Comparison of ENCODE assay signal across 10 cellular contexts in the genomic region with DNA sequence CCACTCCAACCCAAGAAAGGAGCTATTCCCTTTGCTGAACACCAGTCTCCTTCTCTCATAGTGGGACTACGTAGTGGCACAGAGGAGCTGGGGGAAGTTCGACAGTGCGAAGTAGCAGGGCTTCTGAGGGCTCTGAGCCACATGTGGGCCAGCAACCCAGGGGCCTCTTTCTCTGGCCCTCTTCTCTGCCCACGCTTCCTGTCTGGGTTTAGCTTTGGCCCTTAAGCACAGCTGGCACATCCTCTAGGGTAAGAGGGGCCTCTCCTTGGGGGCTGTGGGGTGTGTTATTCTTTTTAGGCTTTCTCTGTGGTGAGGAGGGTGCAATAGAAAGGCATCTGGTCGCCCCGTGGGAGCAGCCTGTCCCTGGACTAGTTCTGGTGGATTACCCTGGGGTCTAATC.
DNase-seq lines count a peak whose midpoint lies in the region; ATAC-seq and TF ChIP-seq lines count a peak whose summit lies in the region.
"Had no signal": no experiment of that assay in that cellular context is flagged by ENCODE, and none has a peak within 500 bp of the region (broad histone marks: within the 10 kb centered on the region; RNA-seq: fewer than 3 reads in every experiment).

No MANE protein-coding gene starts in this region.

- H3K36me3 Mint-ChIP-seq in activated CD8-positive, alpha-beta T cell treated with anti-CD3 and anti-CD28 coated beads for 36 hours (ENCODE audit: low read depth): no peaks in the 10 kb centered on the region
- H3K36me3 Mint-ChIP-seq: brain had no signal

- peaks cover 0 to 11% (median 0%) of the 10 kb centered on the region in 11 experiments; a peak in 3 of 22 replicates for H3K9me3 ChIP-seq in BLaER1 treated with 17β-estradiol and CSF1 and Interleukin-3, amounts not matched to agents 10 nM and 100 nM (replicated peaks in 1 of 11)
- no peaks in the 10 kb centered on the region for H3K9me3 ChIP-seq in gastrocnemius medialis

- 0 out of 22 replicates have a peak, but pooled peaks cover 0 to 5% (median 0%) of the 10 kb centered on the region in 11 experiments for H3K27me3 ChIP-seq in BLaER1 treated with 17β-estradiol and CSF1 and Interleukin-3, amounts not matched to agents 10 nM and 100 nM
- H3K27me3 ChIP-seq in gastrocnemius medialis: no peaks in the 10 kb centered on the region

- in situ Hi-C loops in gastrocnemius medialis (cut with MboI; ENCODE audit: low sequenced_read_pairs in 4 of 4): loop anchor here in 1 of 4 donors (25.0 kb wide), 1 partner anchor 94 kb away; no protein-coding TSS in a partner anchor

- H3K4me2 ChIP-seq in BLaER1 treated with 17β-estradiol and CSF1 and Interleukin-3, amounts not matched to agents 10 nM and 100 nM: peak overlapping the region; percentile 62 to 84 (median 77)

- no peak for TF ChIP-seq CTCF in activated CD8-positive, alpha-beta T cell treated with anti-CD3 and anti-CD28 coated beads for 36 hours (IDR thresholded peaks at IDR 0.05)
- TF ChIP-seq CTCF in gastrocnemius medialis (IDR thresholded peaks at IDR 0.05 in 4 of 5, conservative IDR thresholded peaks at IDR 0.05 in 1 of 5): no peak

- H3K27ac Mint-ChIP-seq in activated CD8-positive, alpha-beta T cell treated with anti-CD3 and anti-CD28 coated beads for 36 hours: peak overlapping the region; percentile 86
- H3K27ac Mint-ChIP-seq: brain had no signal

- peak overlapping the region; percentile 31 for H3K4me3 Mint-ChIP-seq in activated CD8-positive, alpha-beta T cell treated with anti-CD3 and anti-CD28 coated beads for 36 hours
- H3K4me3 Mint-ChIP-seq: brain had no signal

- H3K4me1 ChIP-seq in BLaER1 treated with 17β-estradiol and CSF1 and Interleukin-3, amounts not matched to agents 10 nM and 100 nM: peaks cover 16 to 39% (median 32%) of the 10 kb centered on the region in 10 experiments
- no peaks in the 10 kb centered on the region for H3K4me1 ChIP-seq in gastrocnemius medialis

- H3K27ac ChIP-seq in BLaER1 treated with 17β-estradiol and CSF1 and Interleukin-3, amounts not matched to agents 10 nM and 100 nM: peak overlapping the region in 5 of 11 experiments; percentile 10 to 60 (median 57); a peak in 8 of 22 replicates
- H3K27ac ChIP-seq in gastrocnemius medialis: no peak overlapping the region

- ATAC-seq in GM18909 (IDR thresholded peaks at IDR 0.05; ENCODE audit: poor library complexity, unreplicated experiment) (peak; percentile 89), HG02885 (IDR thresholded peaks at IDR 0.05; ENCODE audit: poor library complexity, unreplicated experiment) (peak; percentile 87), gastrocnemius medialis (no peak), left cardiac atrium (no peak)
- ATAC-seq in activated CD8-positive, alpha-beta T cell treated with anti-CD3 and anti-CD28 coated beads for 36 hours: peak; percentile 74

- DNase-seq in activated CD8-positive, alpha-beta T cell treated with anti-CD3 and anti-CD28 coated beads for 36 hours: peak; percentile 70
- DNase-seq in gastrocnemius medialis: no peak
- no peak for DNase-seq in left cardiac atrium
- DNase-seq in NOMO-1 treated with dmso at 0.1 percent for 144 hours (lab: John Stamatoyannopoulos, UW; ENCODE audit: unreplicated experiment): no peak
- DNase-seq in retina: no peak
- DNase-seq: foreskin fibroblast had no signal

- intact Hi-C loops in activated CD8-positive, alpha-beta T cell treated with anti-CD3 and anti-CD28 coated beads for 36 hours (cut with micrococcal nuclease): loop anchor here (10.0 kb wide), 1 partner anchor 154 kb away; the partner anchor contains the start of gene RPS6KA3
- intact Hi-C loops in gastrocnemius medialis (cut with DNase I; ENCODE audit: low total_unique reads) (no loop called here), left cardiac atrium (cut with DNase I) (no loop called here)

- no peak for TF ChIP-seq POLR2A in gastrocnemius medialis (IDR thresholded peaks at IDR 0.05)

- H3K9me3 Mint-ChIP-seq in activated CD8-positive, alpha-beta T cell treated with anti-CD3 and anti-CD28 coated beads for 36 hours: no peaks in the 10 kb centered on the region

- peak overlapping the region in 6 of 11 experiments; percentile 9 to 29 (median 21); a peak in 4 of 22 replicates for H3K9ac ChIP-seq in BLaER1 treated with 17β-estradiol and CSF1 and Interleukin-3, amounts not matched to agents 10 nM and 100 nM

- H4K20me1 ChIP-seq in BLaER1 treated with 17β-estradiol and CSF1 and Interleukin-3, amounts not matched to agents 10 nM and 100 nM: peaks cover 0 to 5% (median 0%) of the 10 kb centered on the region in 11 experiments; a peak in 1 of 22 replicates

- H3K36me3 ChIP-seq in BLaER1 treated with 17β-estradiol and CSF1 and Interleukin-3, amounts not matched to agents 10 nM and 100 nM: no peaks in the 10 kb centered on the region
- H3K36me3 ChIP-seq in gastrocnemius medialis: no peaks in the 10 kb centered on the region

- H3K27me3 Mint-ChIP-seq in activated CD8-positive, alpha-beta T cell treated with anti-CD3 and anti-CD28 coated beads for 36 hours: no peaks in the 10 kb centered on the region
- H3K27me3 Mint-ChIP-seq: brain had no signal

- no peak overlapping the region for H3K4me3 ChIP-seq in BLaER1 treated with 17β-estradiol and CSF1 and Interleukin-3, amounts not matched to agents 10 nM and 100 nM
- H3K4me3 ChIP-seq in gastrocnemius medialis: no peak overlapping the region

- CTCF ChIA-PET in activated CD8-positive, alpha-beta T cell treated with anti-CD3 and anti-CD28 coated beads for 36 hours (lab: Charles Lee): interaction anchor here (0.8 to 1.1 kb wide), 3 partner anchors 14 to 22 kb away, joined by 3 read pairs; no protein-coding TSS in a partner anchor

- POLR2A ChIA-PET in activated CD8-positive, alpha-beta T cell treated with anti-CD3 and anti-CD28 coated beads for 36 hours (lab: Charles Lee): interaction anchor here (0.7 to 1.5 kb wide), 4 partner anchors 9 to 278 kb away, joined by 3 to 4 read pairs (median 3); no protein-coding TSS in a partner anchor

- H3K4me1 Mint-ChIP-seq in activated CD8-positive, alpha-beta T cell treated with anti-CD3 and anti-CD28 coated beads for 36 hours (ENCODE audit: low read depth): peaks cover 45% of the 10 kb centered on the region
- H3K4me1 Mint-ChIP-seq: brain had no signal

Comparison
In these comparisons a context has a peak if more than half of its experiments do, and no peak if none do; other contexts are left out.
1. ATAC-seq: peak in GM18909 (single experiment), HG02885 (single experiment) and activated CD8-positive, alpha-beta T cell treated with anti-CD3 and anti-CD28 coated beads for 36 hours (single experiment); none in gastrocnemius medialis (0 of 2) and left cardiac atrium (0 of 2).